ENCODE assay signal across 8 cellular contexts in the genomic region with DNA sequence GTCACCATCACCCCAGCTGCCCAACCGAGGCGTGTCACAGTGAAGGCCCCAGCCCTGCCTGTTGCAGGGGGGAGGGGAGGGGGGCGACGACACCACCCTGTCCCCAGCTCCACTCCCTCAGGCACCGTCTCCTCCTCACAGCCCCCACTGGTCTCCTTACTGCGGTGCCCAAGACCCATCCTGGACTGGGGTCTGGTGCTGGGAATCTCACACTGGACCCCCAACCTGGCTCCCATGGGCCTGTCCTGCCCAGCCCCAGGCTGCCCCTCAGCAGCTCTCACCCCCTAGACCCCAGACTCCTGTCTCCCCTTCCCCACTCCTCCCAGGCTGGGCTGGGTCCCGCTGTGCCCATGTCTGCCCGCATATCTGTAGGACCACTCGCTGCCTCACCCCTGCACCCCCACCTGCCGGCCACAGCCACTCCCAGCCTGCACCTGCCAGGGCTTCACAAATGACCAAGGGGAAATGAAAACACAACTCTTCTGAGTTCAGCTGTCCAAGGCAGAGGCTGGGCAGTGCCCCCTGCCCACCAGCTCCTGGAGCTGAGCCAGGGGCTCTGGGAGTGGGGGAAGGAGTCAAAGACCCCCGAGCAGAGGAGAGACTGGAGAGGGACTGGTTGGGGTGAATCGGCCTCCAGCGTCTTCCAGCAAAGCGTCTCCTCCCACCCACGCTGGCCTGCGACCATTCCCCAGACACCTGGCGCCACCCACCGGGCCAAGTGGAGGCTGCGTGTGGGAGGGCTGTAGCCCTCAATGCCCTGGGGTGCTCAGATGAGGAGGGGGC. TPM values are rescaled to one million over a fixed set of nuclear protein-coding genes. Genes with fewer than 3 reads are reported as not detected.
DNase-seq lines count a peak whose midpoint lies in the region; ATAC-seq and TF ChIP-seq lines count a peak whose summit lies in the region.

No MANE protein-coding gene starts in this region.

- no peak for ATAC-seq in central memory CD8-positive, alpha-beta T cell (replicated peaks; ENCODE audit: extremely low read depth, poor library complexity, severe bottlenecking)
- peak; percentile 63 to 72 for ATAC-seq in lower lobe of right lung
- peak; percentile 23 for ATAC-seq in stimulated activated effector memory CD8-positive, alpha-beta T cell treated with anti-CD3 and anti-CD28 coated beads, Interleukin-12 subunit alpha, Interleukin-12 subunit beta, amount 100 ng/mL, for 72 hours
- ATAC-seq in HG03025 (IDR thresholded peaks at IDR 0.05; ENCODE audit: low FRiP score, unreplicated experiment) = no peak
- no peak for ATAC-seq in GM21619 (IDR thresholded peaks at IDR 0.05; ENCODE audit: unreplicated experiment)

- CTCF ChIA-PET in Calu3 (lab: Charles Lee) = no interaction called here

- H3K36me3 ChIP-seq in WERI-Rb-1 = no peaks in the 10 kb centered on the region
- no peaks in the 10 kb centered on the region for H3K36me3 ChIP-seq in lower lobe of right lung

- H3K9me3 Mint-ChIP-seq in Calu3 (ENCODE audit: low read depth, unreplicated experiment) = no peaks in the 10 kb centered on the region
- no peaks in the 10 kb centered on the region for H3K9me3 Mint-ChIP-seq in central memory CD8-positive, alpha-beta T cell
- no peaks in the 10 kb centered on the region for H3K9me3 Mint-ChIP-seq in stimulated activated effector memory CD8-positive, alpha-beta T cell treated with anti-CD3 and anti-CD28 coated beads, Interleukin-12 subunit alpha, Interleukin-12 subunit beta, amount 100 ng/mL, for 72 hours

- no peaks in the 10 kb centered on the region for H3K27me3 ChIP-seq in WERI-Rb-1 (ENCODE audit: insufficient read depth, low read depth, severe bottlenecking)
- no peaks in the 10 kb centered on the region for H3K27me3 ChIP-seq in lower lobe of right lung (ENCODE audit: low read depth)

- no peaks in the 10 kb centered on the region for H3K36me3 Mint-ChIP-seq in Calu3 (ENCODE audit: insufficient read depth, unreplicated experiment)
- peaks cover 2% of the 10 kb centered on the region for H3K36me3 Mint-ChIP-seq in central memory CD8-positive, alpha-beta T cell (ENCODE audit: insufficient read depth)
- H3K36me3 Mint-ChIP-seq in stimulated activated effector memory CD8-positive, alpha-beta T cell treated with anti-CD3 and anti-CD28 coated beads, Interleukin-12 subunit alpha, Interleukin-12 subunit beta, amount 100 ng/mL, for 72 hours = no peaks in the 10 kb centered on the region

- no TSS peak for BruUV-seq in Calu3 (replicated peaks; lab: Mats Ljungman, UMichigan)

- H3K4me1 ChIP-seq in lower lobe of right lung = peaks cover 43% of the 10 kb centered on the region

- no peaks in the 10 kb centered on the region for H3K9me3 ChIP-seq in WERI-Rb-1 (ENCODE audit: severe bottlenecking)
- H3K9me3 ChIP-seq in lower lobe of right lung = no peaks in the 10 kb centered on the region

- DNase-seq in Calu3 (peak; percentile 71), M059J (ENCODE audit: low read depth) (peak; percentile 44), WERI-Rb-1 (peak; percentile 88), lower lobe of right lung (peak; percentile 82)
- DNase-seq in central memory CD8-positive, alpha-beta T cell (ENCODE audit: low spot score in 2 of 2) = peak; percentile 36 to 54
- peak in 1 of 2 donors; percentile 70 for DNase-seq in stimulated activated effector memory CD8-positive, alpha-beta T cell treated with anti-CD3 and anti-CD28 coated beads, Interleukin-12 subunit alpha, Interleukin-12 subunit beta, amount 100 ng/mL, for 72 hours (ENCODE audit: low spot score in 2 of 2)

- H3K27ac Mint-ChIP-seq in Calu3 (ENCODE audit: unreplicated experiment) = no peak overlapping the region
- peak overlapping the region; percentile 29 for H3K27ac Mint-ChIP-seq in central memory CD8-positive, alpha-beta T cell (ENCODE audit: low read depth)
- H3K27ac Mint-ChIP-seq in stimulated activated effector memory CD8-positive, alpha-beta T cell treated with anti-CD3 and anti-CD28 coated beads, Interleukin-12 subunit alpha, Interleukin-12 subunit beta, amount 100 ng/mL, for 72 hours = peak overlapping the region; percentile 40

- H3K27ac ChIP-seq in WERI-Rb-1 (no peak overlapping the region), lower lobe of right lung (no peak overlapping the region)

- no peaks in the 10 kb centered on the region for H3K4me1 Mint-ChIP-seq in Calu3 (ENCODE audit: low read depth, unreplicated experiment)
- H3K4me1 Mint-ChIP-seq in central memory CD8-positive, alpha-beta T cell = no peaks in the 10 kb centered on the region
- H3K4me1 Mint-ChIP-seq in stimulated activated effector memory CD8-positive, alpha-beta T cell treated with anti-CD3 and anti-CD28 coated beads, Interleukin-12 subunit alpha, Interleukin-12 subunit beta, amount 100 ng/mL, for 72 hours = peaks cover 5% of the 10 kb centered on the region

- intact Hi-C loops in Calu3 (cut with micrococcal nuclease; ENCODE audit: unreplicated experiment) (no loop called here), lower lobe of right lung (cut with DNase I) (loop anchor here (5.0 kb wide), 1 partner anchor 143 kb away; no protein-coding TSS in a partner anchor)

- H3K4me3 ChIP-seq in WERI-Rb-1 (ENCODE audit: low read depth, low read length) = no peak overlapping the region
- H3K4me3 ChIP-seq in lower lobe of right lung = no peak overlapping the region

- H3K4me3 Mint-ChIP-seq in Calu3 (ENCODE audit: low read depth, unreplicated experiment) = no peak overlapping the region
- no peak overlapping the region for H3K4me3 Mint-ChIP-seq in central memory CD8-positive, alpha-beta T cell
- no peak overlapping the region for H3K4me3 Mint-ChIP-seq in stimulated activated effector memory CD8-positive, alpha-beta T cell treated with anti-CD3 and anti-CD28 coated beads, Interleukin-12 subunit alpha, Interleukin-12 subunit beta, amount 100 ng/mL, for 72 hours

- TF ChIP-seq CTCF in Calu3 (IDR thresholded peaks at IDR 0.05; ENCODE audit: unreplicated experiment) = peak; percentile 42
- TF ChIP-seq CTCF in WERI-Rb-1 (IDR thresholded peaks at IDR 0.05; ENCODE audit: low read depth, low read length) = peak; percentile 87
- TF ChIP-seq CTCF in lower lobe of right lung (IDR thresholded peaks at IDR 0.05) = peak; percentile 59

- peaks cover 10% of the 10 kb centered on the region for H3K27me3 Mint-ChIP-seq in Calu3 (ENCODE audit: unreplicated experiment)
- H3K27me3 Mint-ChIP-seq in central memory CD8-positive, alpha-beta T cell = no peaks in the 10 kb centered on the region

RNA-seq across cellular contexts. Expression of gene EGFL7, which starts 32.6 kb away (rescaled TPM):
- total RNA-seq in Calu3 (2022) (1.2 and 1.3 TPM in 2 replicates), lower lobe of right lung (230 TPM)
- 18.0 and 20.9 TPM in 2 replicates for total RNA-seq in M059J (2014; rRNA removed; shearing (Covaris generic))

RNA-seq across cellular contexts. Expression of gene AGPAT2, which starts 57.2 kb away (rescaled TPM):
- 40.4 and 45.4 TPM in 2 replicates for total RNA-seq in Calu3 (2022)
- total RNA-seq in M059J (2014; rRNA removed; shearing (Covaris generic)) = 47.9 and 55.7 TPM in 2 replicates
- 106 TPM for total RNA-seq in lower lobe of right lung

Comparison
In these comparisons a context has a peak if more than half of its experiments do, and no peak if none do; other contexts are left out.
1. ATAC-seq: peak in lower lobe of right lung (2 of 2) and stimulated activated effector memory CD8-positive, alpha-beta T cell treated with anti-CD3 and anti-CD28 coated beads, Interleukin-12 subunit alpha, Interleukin-12 subunit beta, amount 100 ng/mL, for 72 hours (single experiment); none in central memory CD8-positive, alpha-beta T cell (single experiment), HG03025 (single experiment) and GM21619 (single experiment).
2. RNA of gene EGFL7, which starts 32.6 kb away (total RNA-seq): 230 TPM in lower lobe of right lung (single experiment); 18.0 to 20.9 TPM in M059J and 1.2 to 1.3 TPM in Calu3; every median in the first group is over 10 times any median in the second.
3. Peak in every context shown above with its lines, with median percentiles within 50 percentile points of each other: CTCF ChIP-seq.